9 cellular contexts compared by ENCODE assay signal in the genomic region with DNA sequence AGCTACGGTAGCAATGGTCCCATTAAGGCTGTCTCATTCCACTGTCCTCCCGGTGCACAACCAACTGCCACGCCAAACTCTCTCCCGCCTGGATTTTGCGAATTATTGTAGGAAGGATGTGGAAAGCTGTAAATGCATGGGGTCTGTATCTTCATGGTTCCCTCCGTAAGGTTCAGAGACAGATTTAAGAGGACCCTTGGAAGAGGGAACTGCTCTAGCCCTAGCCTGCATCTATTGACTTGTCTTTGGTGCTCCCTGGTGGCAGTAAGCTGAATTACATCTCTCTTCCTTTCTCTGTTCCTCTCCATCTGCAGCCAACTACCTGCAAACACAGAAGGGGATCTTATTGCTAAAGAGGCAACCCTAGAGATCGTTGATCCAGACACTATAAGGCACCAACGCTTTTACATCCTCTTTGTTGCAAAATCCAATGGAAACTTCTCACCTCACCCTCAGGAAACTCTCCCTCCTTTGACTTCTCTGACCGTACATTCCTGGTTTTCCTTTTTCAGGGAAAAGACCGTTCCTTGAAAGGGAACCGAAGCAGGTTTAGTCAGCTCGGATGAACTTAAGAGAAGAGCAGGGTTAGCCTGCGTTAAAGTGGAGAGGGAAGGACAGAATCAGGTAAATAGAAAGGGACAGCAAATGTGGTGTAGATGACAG. TPM values are rescaled to one million over a fixed set of nuclear protein-coding genes. Genes with fewer than 3 reads are reported as not detected.
DNase-seq lines count a peak whose midpoint lies in the region; ATAC-seq and TF ChIP-seq lines count a peak whose summit lies in the region.
"Had no signal": no experiment of that assay in that cellular context is flagged by ENCODE, and none has a peak within 500 bp of the region (broad histone marks: within the 10 kb centered on the region; RNA-seq: fewer than 3 reads in every experiment).

No MANE protein-coding gene starts in this region.

- DNase-seq in GM06990 (ENCODE audit: extremely low read depth, insufficient read length) = no peak
- DNase-seq in HAP-1 (ENCODE audit: low spot score in 2 of 2) = peak; percentile 57 to 77
- peak; percentile 66 for DNase-seq in NCI-H1105 treated with DMSO at 0.1 percent for 48 hours (lab: John Stamatoyannopoulos, UW)
- DNase-seq in T-helper 17 cell = peak in 2 of 3 donors; percentile 21 to 52
- peak; percentile 76 for DNase-seq in astrocyte of the hippocampus (ENCODE audit: low read depth, low spot score)
- DNase-seq in iPS DF 6.9 (ENCODE audit: low read depth, low spot score) = peak; percentile 81
- DNase-seq in spleen = no peak
- no peak for DNase-seq in cerebellar nuclear complex (lab: John Stamatoyannopoulos, UW)

- H3K27me3 ChIP-seq in GM06990 (replicated peaks; ENCODE audit: control insufficient read depth, insufficient read depth, low read length) (no peaks in the 10 kb centered on the region), HAP-1 (ENCODE audit: low read depth) (peaks cover 10% of the 10 kb centered on the region), iPS DF 6.9 (ENCODE audit: control insufficient read depth, insufficient read depth, low read length) (peaks cover 8% of the 10 kb centered on the region; the same call in 1 of the 2 replicates), spleen (replicated peaks in 1 of 7) (peaks cover 0 to 45% (median 0%) of the 10 kb centered on the region in 7 donors)

- no peak overlapping the region for H3K27ac Mint-ChIP-seq in T-helper 17 cell

- H3K27me3 Mint-ChIP-seq in T-helper 17 cell = peaks cover 24% of the 10 kb centered on the region

- peak; percentile 59 for ATAC-seq in T-helper 17 cell

- H3K9me3 ChIP-seq in HAP-1 (no peaks in the 10 kb centered on the region), T-helper 17 cell (ENCODE audit: control insufficient read depth, low read length, poor library complexity, severe bottlenecking) (no peaks in the 10 kb centered on the region), iPS DF 6.9 (ENCODE audit: control insufficient read depth, insufficient read depth, low read length) (no peaks in the 10 kb centered on the region), spleen (no peaks in the 10 kb centered on the region)

- intact Hi-C loops in spleen (cut with DNase I; ENCODE audit: low total_unique reads) = loop anchor here (5.0 kb wide), 3 partner anchors 149 to 834 kb away; partner anchors contain the start of gene SPEF2

- peaks cover 26% of the 10 kb centered on the region for H3K4me1 Mint-ChIP-seq in T-helper 17 cell

- peaks cover 10% of the 10 kb centered on the region for H3K4me1 ChIP-seq in HAP-1
- no peaks in the 10 kb centered on the region for H3K4me1 ChIP-seq in iPS DF 6.9 (ENCODE audit: control insufficient read depth, insufficient read depth, low read length)
- peaks cover 5 to 22% (median 14%) of the 10 kb centered on the region in 6 donors for H3K4me1 ChIP-seq in spleen

- H3K36me3 Mint-ChIP-seq in T-helper 17 cell (ENCODE audit: low read depth) = no peaks in the 10 kb centered on the region

- TF ChIP-seq POLR2A in spleen (IDR thresholded peaks at IDR 0.05) = no peak

- WGBS in iPS DF 6.9 (ENCODE audit: insufficient coverage, insufficient read length) = no CpG with 5 or more reads among the region's 13 CpGs
- WGBS in spleen, 5 donors = 36 to 50% (median 45%) methylated on average over 13 of the region's 13 CpGs

- TF ChIP-seq CTCF in GM06990 (IDR thresholded peaks at IDR 0.05; ENCODE audit: insufficient read depth, low read length, poor library complexity, severe bottlenecking) (peak; percentile 76), spleen (IDR thresholded peaks at IDR 0.05 in 8 of 11, conservative IDR thresholded peaks at IDR 0.05 in 3 of 11) (peak; percentile 79 to 91 (median 86))

- in situ Hi-C loops in HAP-1 (cut with MboI; ENCODE audit: low sequenced_read_pairs) = loop anchor here (10.0 kb wide), 3 partner anchors 152 to 832 kb away; no protein-coding TSS in a partner anchor

- H3K4me3 Mint-ChIP-seq in T-helper 17 cell = no peak overlapping the region

- H3K4me3 ChIP-seq in GM06990 (replicated peaks; ENCODE audit: low read depth, low read length) (no peak overlapping the region), HAP-1 (no peak overlapping the region), iPS DF 6.9 (ENCODE audit: low read length) (no peak overlapping the region), spleen (peak overlapping the region in 2 of 8 donors; percentile 7 to 32)

- H3K36me3 ChIP-seq in GM06990 (ENCODE audit: control insufficient read depth, insufficient read depth, low read length) = no peaks in the 10 kb centered on the region
- H3K36me3 ChIP-seq in HAP-1 (replicated peaks) = no peaks in the 10 kb centered on the region
- H3K36me3 ChIP-seq in iPS DF 6.9 (ENCODE audit: control insufficient read depth, insufficient read depth, low read length) = no peaks in the 10 kb centered on the region
- H3K36me3 ChIP-seq in spleen = no peaks in the 10 kb centered on the region

- H3K27ac ChIP-seq in iPS DF 6.9 (ENCODE audit: low read length) (no peak overlapping the region), spleen (no peak overlapping the region)

RNA-seq across cellular contexts. Expression of gene CAPSL, which starts 11.9 kb away (rescaled TPM):
- total RNA-seq in T-helper 17 cell (not detected), spleen (not detected)
- polyA plus RNA-seq in spleen = not detected
- total RNA-seq: mononuclear cell had no signal

Comparison
In these comparisons a context has a peak if more than half of its experiments do, and no peak if none do; other contexts are left out.
1. DNase-seq: peak in HAP-1 (2 of 2), NCI-H1105 treated with DMSO at 0.1 percent for 48 hours (single experiment), T-helper 17 cell (2 of 3), astrocyte of the hippocampus (single experiment) and iPS DF 6.9 (single experiment); none in GM06990 (single experiment), spleen (single experiment) and cerebellar nuclear complex (0 of 2).